Comparison of ENCODE assay signal across 1 cellular context in genomic region chr7:30974605-30975256, GRCh38.
TF ChIP-seq lines count a peak whose summit lies in the region.

No MANE protein-coding gene starts in this region.

TF ChIP-seq in K562, 482 proteins besides CTCF, POLR2A, EP300 and RAD21 (continued from another document):
- TF ChIP-seq ARID2 (IDR thresholded peaks at IDR 0.05): peak; percentile 62; the same call in 1 of the 2 replicates
- 0 out of 2 replicates have a peak, but pooled peaks have one; percentile 48 for TF ChIP-seq RB1 (IDR thresholded peaks at IDR 0.05; ENCODE audit: low read depth)
- TF ChIP-seq KLF13 (tag; IDR thresholded peaks at IDR 0.05; ENCODE audit: borderline replicate concordance, low read depth): no peak
- TF ChIP-seq TCF7 (IDR thresholded peaks at IDR 0.05; ENCODE audit: borderline replicate concordance): peak; percentile 78; the same call in 1 of the 2 replicates
- TF ChIP-seq BRD4 (IDR thresholded peaks at IDR 0.05): no peak
- no peak for TF ChIP-seq ZNF79 (CRISPR knock-in tag; IDR thresholded peaks at IDR 0.05; ENCODE audit: low read depth)
- TF ChIP-seq XRCC5 (IDR thresholded peaks at IDR 0.05; ENCODE audit: low read depth, low read length): 0 out of 2 replicates have a peak, but pooled peaks have one; percentile 65
- TF ChIP-seq IRF9 (tag; IDR thresholded peaks at IDR 0.05): no peak
- no peak for TF ChIP-seq SETDB1 (IDR thresholded peaks at IDR 0.05; ENCODE audit: low read length)
- TF ChIP-seq CCAR2 (IDR thresholded peaks at IDR 0.05; ENCODE audit: low read depth, low read length): no peak
- no peak for TF ChIP-seq OTX1 (CRISPR knock-in tag; IDR thresholded peaks at IDR 0.05)
- peak; percentile 66 for TF ChIP-seq DEAF1 (CRISPR knock-in tag; IDR thresholded peaks at IDR 0.05)
- TF ChIP-seq E2F4 (CRISPR knock-in tag; IDR thresholded peaks at IDR 0.05; ENCODE audit: low read depth): no peak
- TF ChIP-seq ZNF24 (IDR thresholded peaks at IDR 0.05): peak; percentile 20; the same call in 1 of the 2 replicates
- TF ChIP-seq RBBP5 (IDR thresholded peaks at IDR 0.05; ENCODE audit: borderline replicate concordance, insufficient read depth, low read length, poor library complexity, severe bottlenecking): no peak
- no peak for TF ChIP-seq CXXC5 (CRISPR knock-in tag; IDR thresholded peaks at IDR 0.05)
- no peak for TF ChIP-seq NCOA1 (IDR thresholded peaks at IDR 0.05; ENCODE audit: low read depth)
- TF ChIP-seq CREM (IDR thresholded peaks at IDR 0.05; ENCODE audit: low read depth): peak; percentile 66
- no peak for TF ChIP-seq ZNF639 (CRISPR knock-in tag; conservative IDR thresholded peaks at IDR 0.05 in 1 of 2, IDR thresholded peaks at IDR 0.05 in 1 of 2)
- TF ChIP-seq ZNF175 (CRISPR knock-in tag; IDR thresholded peaks at IDR 0.05; ENCODE audit: low read depth): no peak
- no peak for TF ChIP-seq SNRNP70 (optimal IDR thresholded peaks at IDR 0.05; ENCODE audit: low read depth, low read length)
- no peak for TF ChIP-seq KDM2B (CRISPR knock-in tag; IDR thresholded peaks at IDR 0.05)
- TF ChIP-seq TFAM (CRISPR knock-in tag; conservative IDR thresholded peaks at IDR 0.05): no peak
- TF ChIP-seq MAZ (CRISPR knock-in tag; conservative IDR thresholded peaks at IDR 0.05 in 1 of 2, IDR thresholded peaks at IDR 0.05 in 1 of 2): peak in 1 of 2 experiments; percentile 54; a peak in 1 of 4 replicates
- no peak for TF ChIP-seq MCM3 (IDR thresholded peaks at IDR 0.05)
- TF ChIP-seq CBFA2T3 (IDR thresholded peaks at IDR 0.05): no peak
- TF ChIP-seq ARID4B (CRISPR knock-in tag; IDR thresholded peaks at IDR 0.05): no peak
- TF ChIP-seq PATZ1 (CRISPR knock-in tag; IDR thresholded peaks at IDR 0.05; ENCODE audit: borderline replicate concordance): no peak
- TF ChIP-seq SFPQ (IDR thresholded peaks at IDR 0.05; ENCODE audit: low read depth, low read length): no peak
- TF ChIP-seq SRSF1 (IDR thresholded peaks at IDR 0.05; ENCODE audit: low read depth, low read length): no peak
- peak; percentile 94 for TF ChIP-seq SMC3 (conservative IDR thresholded peaks at IDR 0.05; ENCODE audit: insufficient read depth, low read depth, low read length)
- 0 out of 2 replicates have a peak, but pooled peaks have one; percentile 19 for TF ChIP-seq SOX6 (IDR thresholded peaks at IDR 0.05)
- peak; percentile 89 for TF ChIP-seq STAG1 (CRISPR knock-in tag; IDR thresholded peaks at IDR 0.05; ENCODE audit: borderline replicate concordance)
- no peak for TF ChIP-seq HMG20B (CRISPR knock-in tag; IDR thresholded peaks at IDR 0.05)
- TF ChIP-seq TAF1 (IDR thresholded peaks at IDR 0.05; ENCODE audit: control insufficient read depth, extremely low read depth, insufficient read depth, low read length, severe bottlenecking): no peak
- no peak for TF ChIP-seq PHB2 (IDR thresholded peaks at IDR 0.05; ENCODE audit: low read depth)
- no peak for TF ChIP-seq ATF1 (CRISPR knock-in tag; IDR thresholded peaks at IDR 0.05)
- peak; percentile 52 for TF ChIP-seq ATF1 (tag; IDR thresholded peaks at IDR 0.05)
- no peak for TF ChIP-seq POLR2AphosphoS5 (IDR thresholded peaks at IDR 0.05; ENCODE audit: control insufficient read depth, insufficient read depth, low read depth, low read length)
- no peak for TF ChIP-seq CTBP1 (IDR thresholded peaks at IDR 0.05; ENCODE audit: borderline replicate concordance)
- no peak for TF ChIP-seq TFAP4 (CRISPR knock-in tag; IDR thresholded peaks at IDR 0.05; ENCODE audit: borderline replicate concordance)
- no peak for TF ChIP-seq TBL1XR1 (IDR thresholded peaks at IDR 0.05; ENCODE audit: low read length in 2 of 2)
- TF ChIP-seq ZNF408 (CRISPR knock-in tag; IDR thresholded peaks at IDR 0.05; ENCODE audit: low read depth): no peak
- no peak for TF ChIP-seq CSDE1 (IDR thresholded peaks at IDR 0.05)
- no peak for TF ChIP-seq PPARD (CRISPR knock-in tag; IDR thresholded peaks at IDR 0.05)
- no peak for TF ChIP-seq ZNF766 (CRISPR knock-in tag; conservative IDR thresholded peaks at IDR 0.05)
- TF ChIP-seq FOXP1 (CRISPR knock-in tag; IDR thresholded peaks at IDR 0.05): peak; percentile 60; the same call in 1 of the 2 replicates
- TF ChIP-seq TFE3 (CRISPR knock-in tag; IDR thresholded peaks at IDR 0.05): no peak
- TF ChIP-seq NRF1 (conservative IDR thresholded peaks at IDR 0.05 in 1 of 2, IDR thresholded peaks at IDR 0.05 in 1 of 2): no peak
- no peak for TF ChIP-seq SMARCA5 (IDR thresholded peaks at IDR 0.05)
- peak; percentile 63; the same call in 1 of the 2 replicates for TF ChIP-seq CC2D1A (IDR thresholded peaks at IDR 0.05)
- no peak for TF ChIP-seq ZFX (CRISPR knock-in tag; IDR thresholded peaks at IDR 0.05)
- TF ChIP-seq ZNF586 (CRISPR knock-in tag; conservative IDR thresholded peaks at IDR 0.05): no peak
- no peak for TF ChIP-seq KDM5B (IDR thresholded peaks at IDR 0.05; ENCODE audit: insufficient replicate concordance, low read depth, low read length)
TF ChIP-seq in K562: peak in this region for 19.
